ENCODE assay signal across 14 cellular contexts in the genomic region with DNA sequence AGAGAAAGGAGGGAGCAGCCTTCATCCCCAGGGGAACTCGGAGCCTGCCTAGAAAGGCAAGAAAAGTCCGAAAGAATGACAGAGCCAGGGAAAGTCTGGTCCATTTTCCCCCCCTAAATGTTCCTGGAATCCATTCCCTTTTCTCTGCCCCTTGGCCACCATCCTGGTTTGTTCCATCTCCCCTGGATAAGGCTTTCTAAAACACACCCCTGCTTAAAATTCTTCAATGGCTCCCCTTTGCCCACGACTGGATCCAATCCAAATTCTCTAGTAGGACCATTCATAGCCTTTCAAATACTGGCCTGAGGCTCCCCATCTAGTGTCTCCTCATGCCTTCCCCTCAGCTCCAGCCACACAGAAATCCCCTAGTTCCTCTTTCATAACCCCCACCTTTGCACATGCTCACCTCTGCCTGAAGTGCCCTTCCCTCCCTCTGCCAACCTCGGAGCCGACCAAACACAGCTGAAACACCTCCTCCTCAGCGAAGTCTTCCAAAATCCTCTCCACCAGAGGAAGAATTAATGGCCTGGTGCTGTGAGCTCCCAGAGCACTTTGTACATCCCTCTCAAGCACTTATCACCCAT.
DNase-seq lines count a peak whose midpoint lies in the region; ATAC-seq and TF ChIP-seq lines count a peak whose summit lies in the region.
"Had no signal": no experiment of that assay in that cellular context is flagged by ENCODE, and none has a peak within 500 bp of the region (broad histone marks: within the 10 kb centered on the region; RNA-seq: fewer than 3 reads in every experiment).

No MANE protein-coding gene starts in this region.

- no peaks in the 10 kb centered on the region for H3K9me3 ChIP-seq in neural progenitor cell (ENCODE audit: low read depth)
- H3K9me3 ChIP-seq: stomach had no signal

- peaks cover 23% of the 10 kb centered on the region for H3F3A ChIP-seq in neural progenitor cell (ENCODE audit: low read depth)

- H3K27me3 Mint-ChIP-seq in neural progenitor cell (ENCODE audit: insufficient read depth, low read depth) = peaks cover 28% of the 10 kb centered on the region
- peaks cover 38% of the 10 kb centered on the region for H3K27me3 Mint-ChIP-seq in activated CD4-positive, alpha-beta T cell treated with anti-CD3 and anti-CD28 coated beads for 36 hours

- TF ChIP-seq CTCF in neural progenitor cell (IDR thresholded peaks at IDR 0.05) (no peak), foreskin fibroblast (IDR thresholded peaks at IDR 0.05; ENCODE audit: low read depth, low read length) (no peak)

- CTCF ChIA-PET in activated CD4-positive, alpha-beta T cell treated with anti-CD3 and anti-CD28 coated beads for 36 hours (lab: Charles Lee) = no interaction called here

- H3K27ac ChIP-seq in neural progenitor cell = no peak overlapping the region
- H3K27ac ChIP-seq: RWPE1, stomach had no signal

- H3K79me2 ChIP-seq in neural progenitor cell (ENCODE audit: low read depth) = no peaks in the 10 kb centered on the region

- no peaks in the 10 kb centered on the region for H3K36me3 ChIP-seq in neural progenitor cell
- H3K36me3 ChIP-seq: stomach had no signal

- H3K4me3 Mint-ChIP-seq in neural progenitor cell = no peak overlapping the region
- no peak overlapping the region for H3K4me3 Mint-ChIP-seq in activated CD4-positive, alpha-beta T cell treated with anti-CD3 and anti-CD28 coated beads for 36 hours

- ATAC-seq in GM18868 (IDR thresholded peaks at IDR 0.05; ENCODE audit: unreplicated experiment) (peak; percentile 91), HG02870 (IDR thresholded peaks at IDR 0.05; ENCODE audit: unreplicated experiment) (peak; percentile 61), GM21390 (IDR thresholded peaks at IDR 0.05; ENCODE audit: unreplicated experiment) (no peak)
- ATAC-seq in activated CD4-positive, alpha-beta T cell treated with anti-CD3 and anti-CD28 coated beads for 36 hours = no peak

- H3K27ac Mint-ChIP-seq in neural progenitor cell = no peak overlapping the region
- H3K27ac Mint-ChIP-seq in activated CD4-positive, alpha-beta T cell treated with anti-CD3 and anti-CD28 coated beads for 36 hours = no peak overlapping the region

- H3K4me3 ChIP-seq in neural progenitor cell = no peak overlapping the region
- no peak overlapping the region for H3K4me3 ChIP-seq in foreskin fibroblast (ENCODE audit: low read depth in 1 of 2, low read length in 2 of 2)
- H3K4me3 ChIP-seq: stomach had no signal

- H3K4me2 ChIP-seq in neural progenitor cell = peak overlapping the region; percentile 66

- DNase-seq in NCI-H526 treated with DMSO at 0.1 percent for 48 hours (lab: John Stamatoyannopoulos, UW) (peak; percentile 25), neural progenitor cell (ENCODE audit: low spot score) (no peak), foreskin fibroblast (no peak), T1000 (lab: John Stamatoyannopoulos, UW) (no peak)
- no peak for DNase-seq in activated CD4-positive, alpha-beta T cell treated with anti-CD3 and anti-CD28 coated beads for 36 hours
- DNase-seq: activated CD4-positive, alpha-beta T cell treated with anti-CD3 and anti-CD28 coated beads for 48 hours; activated naive CD4-positive, alpha-beta T cell treated with anti-CD3 and anti-CD28 coated beads, Interleukin-2, amount 50 U/mL, for 16 hours; effector CD8-positive, alpha-beta T cell; stimulated activated CD4-positive, alpha-beta T cell treated with anti-CD3 and anti-CD28 coated beads, Interleukin-15, amount 100 ng/mL, for 24 hours had no signal

- no peak overlapping the region for H2AFZ ChIP-seq in neural progenitor cell (replicated peaks)

- no peak overlapping the region for H3K9ac ChIP-seq in neural progenitor cell

- H3K9me3 Mint-ChIP-seq in neural progenitor cell = no peaks in the 10 kb centered on the region
- H3K9me3 Mint-ChIP-seq in activated CD4-positive, alpha-beta T cell treated with anti-CD3 and anti-CD28 coated beads for 36 hours (ENCODE audit: low read depth) = no peaks in the 10 kb centered on the region

- POLR2A ChIA-PET in activated CD4-positive, alpha-beta T cell treated with anti-CD3 and anti-CD28 coated beads for 36 hours (lab: Charles Lee) = no interaction called here

- H3K27me3 ChIP-seq in neural progenitor cell = peaks cover 26% of the 10 kb centered on the region

- no peaks in the 10 kb centered on the region for H3K36me3 Mint-ChIP-seq in neural progenitor cell
- H3K36me3 Mint-ChIP-seq in activated CD4-positive, alpha-beta T cell treated with anti-CD3 and anti-CD28 coated beads for 36 hours (ENCODE audit: low read depth) = no peaks in the 10 kb centered on the region

- intact Hi-C loops in activated CD4-positive, alpha-beta T cell treated with anti-CD3 and anti-CD28 coated beads for 36 hours (cut with DNase I, micrococcal nuclease) = no loop called here

- peaks cover 30% of the 10 kb centered on the region for H3K4me1 Mint-ChIP-seq in neural progenitor cell
- H3K4me1 Mint-ChIP-seq in activated CD4-positive, alpha-beta T cell treated with anti-CD3 and anti-CD28 coated beads for 36 hours = no peaks in the 10 kb centered on the region

- peaks cover 19% of the 10 kb centered on the region for H4K20me1 ChIP-seq in neural progenitor cell (ENCODE audit: low read depth)

- peaks cover 31% of the 10 kb centered on the region for H3K4me1 ChIP-seq in neural progenitor cell

Comparison
In these comparisons a context has a peak if more than half of its experiments do, and no peak if none do; other contexts are left out.
1. ATAC-seq: peak in GM18868 (single experiment) and HG02870 (single experiment); none in activated CD4-positive, alpha-beta T cell treated with anti-CD3 and anti-CD28 coated beads for 36 hours (single experiment) and GM21390 (single experiment).